8 cellular contexts compared by ENCODE assay signal in genomic region chr7:129611246-129612111, GRCh38. TPM values are rescaled to one million over a fixed set of nuclear protein-coding genes. Genes with fewer than 3 reads are reported as not detected.
DNase-seq lines count a peak whose midpoint lies in the region; TF ChIP-seq lines count a peak whose summit lies in the region.

Gene NRF1 (plus strand): TSS chr7:129611720. CDS start chr7:129657352, 45,632 bp downstream.

- peak within 1 kb of the TSS; percentile 99 for H3K14ac ChIP-seq in trophoblast cell (ENCODE audit: low read length)

- H2BK120ac ChIP-seq in trophoblast cell (ENCODE audit: insufficient read depth, low read length, poor library complexity) = peak within 1 kb of the TSS; percentile 71

- peaks cover 16% of the 10 kb centered on the region for H3K79me1 ChIP-seq in trophoblast cell (ENCODE audit: low read length)

- H3K18ac ChIP-seq in trophoblast cell (ENCODE audit: low read length) = peak within 1 kb of the TSS; percentile 98

- no CpG with 5 or more reads among the region's 98 CpGs for WGBS in trophoblast cell (ENCODE audit: extremely low coverage, insufficient coverage, insufficient read length)
- WGBS in tibial nerve, 2 donors = 0 to 1% methylated on average over 54 to 62 of the region's 98 CpGs

- H2AFZ ChIP-seq in trophoblast cell (ENCODE audit: insufficient read depth, low read length, poor library complexity) = peak within 1 kb of the TSS; percentile 93

- H3K27ac ChIP-seq in cardiac muscle cell (peak within 1 kb of the TSS; percentile 95), trophoblast cell (ENCODE audit: low read depth, low read length) (peak within 1 kb of the TSS; percentile 85), tibial nerve (peak within 1 kb of the TSS; percentile 93 to 98 (median 97))

- no peak within 1 kb of the TSS for H2BK12ac ChIP-seq in trophoblast cell (ENCODE audit: low read length)

- H2AK5ac ChIP-seq in trophoblast cell (ENCODE audit: low read length) = peak within 1 kb of the TSS; percentile 72

- H3K9ac ChIP-seq in trophoblast cell (ENCODE audit: low read length) = peak within 1 kb of the TSS; percentile 92

- TF ChIP-seq CTCF in GM10266 (IDR thresholded peaks at IDR 0.05; ENCODE audit: control insufficient read depth, insufficient read depth, low read depth, missing control alignments) (no peak), HFF-Myc (IDR thresholded peaks at IDR 0.05; ENCODE audit: low read depth, low read length, missing control alignments) (no peak), cardiac muscle cell (IDR thresholded peaks at IDR 0.05; ENCODE audit: low read depth, low read length) (peak; percentile 2), tibial nerve (IDR thresholded peaks at IDR 0.05) (peak; percentile 6 to 77 (median 35))

- H3K36me3 ChIP-seq in cardiac muscle cell (no peaks in the 10 kb centered on the region), trophoblast cell (ENCODE audit: control insufficient read depth in 1 of 2, insufficient read depth in 2 of 2, low read length in 2 of 2) (peaks cover 3 to 7% of the 10 kb centered on the region in 2 experiments), tibial nerve (peaks cover 0 to 24% (median 0%) of the 10 kb centered on the region in 3 donors)

- peaks cover 19% of the 10 kb centered on the region for H3K79me2 ChIP-seq in trophoblast cell (ENCODE audit: control insufficient read depth, insufficient read depth, low read length, poor library complexity)

- DNase-seq in GM10266 (ENCODE audit: extremely low spot score) = peak; percentile 90
- peak; percentile 46 for DNase-seq in HFF-Myc (ENCODE audit: extremely low read depth, low read depth)
- peak; percentile 93 for DNase-seq in NCI-H1092 (lab: John Stamatoyannopoulos, UW)
- peak; percentile 54 to 78 for DNase-seq in SW 1271 (lab: John Stamatoyannopoulos, UW)
- peak; percentile 78 for DNase-seq in activated naive CD8-positive, alpha-beta T cell treated with anti-CD3 and anti-CD28 coated beads, Interleukin-2, amount 50 U/mL, for 16 hours (ENCODE audit: low read depth, low spot score)
- DNase-seq in cardiac muscle cell (ENCODE audit: low read depth in 1 of 2, low spot score in 1 of 2) = peak; percentile 95 to 96
- peak; percentile 92 to 96 for DNase-seq in trophoblast cell
- DNase-seq in tibial nerve (ENCODE audit: low spot score in 2 of 2) = peak; percentile 76 to 79

- peaks cover 4% of the 10 kb centered on the region for H3K4me1 ChIP-seq in cardiac muscle cell (ENCODE audit: low read depth)
- H3K4me1 ChIP-seq in trophoblast cell (ENCODE audit: control insufficient read depth in 1 of 2, insufficient read depth in 2 of 2, low read length in 2 of 2) = peaks cover 2 to 10% of the 10 kb centered on the region in 2 experiments
- H3K4me1 ChIP-seq in tibial nerve = peaks cover 0 to 54% (median 20%) of the 10 kb centered on the region in 4 donors

- peak in 1 of 2 donors; percentile 79 for TF ChIP-seq EP300 in tibial nerve (IDR thresholded peaks at IDR 0.05)

- peak within 1 kb of the TSS; percentile 87 for H4K12ac ChIP-seq in trophoblast cell (ENCODE audit: low read depth, low read length)

- H4K8ac ChIP-seq in trophoblast cell (ENCODE audit: low read depth, low read length) = peak within 1 kb of the TSS; percentile 92

- H3K4ac ChIP-seq in trophoblast cell (ENCODE audit: low read depth, low read length) = peak within 1 kb of the TSS; percentile 98

- H3K9me3 ChIP-seq in cardiac muscle cell (ENCODE audit: low read depth) (no peaks in the 10 kb centered on the region), trophoblast cell (ENCODE audit: insufficient read depth, low read depth, low read length) (no peaks in the 10 kb centered on the region), tibial nerve (no peaks in the 10 kb centered on the region)

- peak within 1 kb of the TSS; percentile 87 for H2BK5ac ChIP-seq in trophoblast cell (ENCODE audit: low read depth, low read length, poor library complexity)

- peak; percentile 29 to 72 for TF ChIP-seq POLR2A in tibial nerve (IDR thresholded peaks at IDR 0.05)

- H3K4me3 ChIP-seq in HFF-Myc (replicated peaks; ENCODE audit: low read depth, low read length) = peak within 1 kb of the TSS; percentile 94
- H3K4me3 ChIP-seq in cardiac muscle cell = peak within 1 kb of the TSS; percentile 64
- peak within 1 kb of the TSS; percentile 87 for H3K4me3 ChIP-seq in trophoblast cell (ENCODE audit: low read depth, low read length)
- peak within 1 kb of the TSS; percentile 87 to 96 (median 89) for H3K4me3 ChIP-seq in tibial nerve

- no peak within 1 kb of the TSS for H3K23ac ChIP-seq in trophoblast cell (ENCODE audit: low read length)

- peak within 1 kb of the TSS; percentile 78 for H3K4me2 ChIP-seq in trophoblast cell (ENCODE audit: low read length)

- H3K27me3 ChIP-seq in cardiac muscle cell (no peaks in the 10 kb centered on the region), trophoblast cell (ENCODE audit: insufficient read depth, low read length) (no peaks in the 10 kb centered on the region), tibial nerve (no peaks in the 10 kb centered on the region)

- peak within 1 kb of the TSS; percentile 94 for H4K91ac ChIP-seq in trophoblast cell (ENCODE audit: low read depth, low read length)

RNA-seq across cellular contexts. Expression of gene NRF1, which starts in this region (rescaled TPM):
- total RNA-seq in cardiac muscle cell (9.3 and 9.5 TPM in 2 replicates), tibial nerve (10 to 100 TPM; 12.3 to 26.2 (median 19.7) TPM)
- 12.3 and 15.3 TPM in 2 replicates for polyA plus RNA-seq in cardiac muscle cell
- polyA plus RNA-seq in trophoblast cell (2013) = 7.4 and 7.8 TPM in 2 replicates

Comparison
In these comparisons a context has a peak if more than half of its experiments do, and no peak if none do; other contexts are left out.
1. Peak in every context shown above with its lines: DNase-seq, H3K4me3 ChIP-seq and H3K27ac ChIP-seq.
2. CTCF ChIP-seq: peak in cardiac muscle cell (single experiment) and tibial nerve (5 of 5); none in GM10266 (single experiment) and HFF-Myc (single experiment).